Comparison of ENCODE assay signal across 26 cellular contexts in the genomic region with DNA sequence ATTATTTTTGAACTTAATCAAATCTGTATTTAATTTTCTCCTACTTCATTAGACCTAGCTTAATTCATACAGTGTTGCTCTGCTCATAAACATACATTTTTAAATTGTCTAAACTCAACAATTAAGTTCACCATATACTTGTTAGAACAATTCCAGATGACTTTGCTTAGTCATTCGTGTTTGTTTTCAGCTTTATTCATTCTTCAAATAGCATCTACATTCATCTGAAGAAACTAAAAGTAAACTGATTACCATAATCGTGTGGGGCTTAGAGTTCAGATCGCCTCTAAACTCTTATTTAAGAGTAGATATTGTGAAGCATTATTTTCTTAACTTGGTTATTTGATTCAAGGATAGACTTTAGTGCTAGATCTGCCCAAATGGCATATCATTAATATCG.
"Had no signal": no experiment of that assay in that cellular context is flagged by ENCODE, and none has a peak within 500 bp of the region (broad histone marks: within the 10 kb centered on the region; RNA-seq: fewer than 3 reads in every experiment).

No MANE protein-coding gene starts in this region.

- H3K27me3 ChIP-seq: adrenal gland, colonic mucosa, dorsolateral prefrontal cortex, esophagus squamous epithelium, foreskin keratinocyte, right lobe of liver, stomach, suprapubic skin, tibial nerve had no signal

- H3K27me3 Mint-ChIP-seq: activated CD4-positive, alpha-beta T cell treated with anti-CD3 and anti-CD28 coated beads, Interleukin-2, amount 10 ng/mL, durations not matched to agents 7 days and 5 days; naive B cell; stimulated activated memory B cell treated with anti-CD40 and anti-IgM and Interleukin-4, amounts not matched to agents 10 μg/mL and 1 μg/mL and 100 μg/mL, for 72 hours had no signal

- H3K9ac ChIP-seq: parathyroid adenoma had no signal

- H3K79me2 ChIP-seq: parathyroid adenoma had no signal

- H3K4me3 ChIP-seq: adrenal gland, colonic mucosa, dorsolateral prefrontal cortex, esophagus squamous epithelium, lower lobe of right lung, right lobe of liver, stomach, suprapubic skin, tibial nerve had no signal

- H3K36me3 ChIP-seq: colonic mucosa had no signal

- H3K4me3 Mint-ChIP-seq: activated CD4-positive, alpha-beta T cell treated with anti-CD3 and anti-CD28 coated beads, Interleukin-2, amount 10 ng/mL, durations not matched to agents 7 days and 5 days; naive B cell; stimulated activated memory B cell treated with anti-CD40 and anti-IgM and Interleukin-4, amounts not matched to agents 10 μg/mL and 1 μg/mL and 100 μg/mL, for 72 hours; T-helper 2 cell treated with Interferon-gamma antibody and Interleukin-4, amounts not matched to agents 5 μg/mL and 100 μg/mL, for 36 hours had no signal

- H3K27ac Mint-ChIP-seq: activated CD4-positive, alpha-beta T cell treated with anti-CD3 and anti-CD28 coated beads, Interleukin-2, amount 10 ng/mL, durations not matched to agents 7 days and 5 days; activated naive CD4-positive, alpha-beta T cell treated with anti-CD3 and anti-CD28 coated beads, Interleukin-2, amount 50 U/mL, for 72 hours; stimulated activated memory B cell treated with anti-CD40 and anti-IgM and Interleukin-4, amounts not matched to agents 10 μg/mL and 1 μg/mL and 100 μg/mL, for 72 hours; T-helper 2 cell treated with Interferon-gamma antibody and Interleukin-4, amounts not matched to agents 5 μg/mL and 100 μg/mL, for 36 hours had no signal

- H3K4me1 ChIP-seq: adrenal gland, colonic mucosa, esophagus squamous epithelium, foreskin keratinocyte, lower lobe of right lung, parathyroid adenoma, stomach, suprapubic skin, tibial nerve had no signal

- H3K27ac ChIP-seq: adrenal gland, colonic mucosa, dorsolateral prefrontal cortex, esophagus squamous epithelium, foreskin keratinocyte, lower lobe of right lung, parathyroid adenoma, right lobe of liver, stomach, suprapubic skin, tibial nerve, WERI-Rb-1 had no signal

- H3K9me3 Mint-ChIP-seq: activated CD4-positive, alpha-beta T cell treated with anti-CD3 and anti-CD28 coated beads, Interleukin-2, amount 10 ng/mL, durations not matched to agents 7 days and 5 days; activated naive CD4-positive, alpha-beta T cell treated with anti-CD3 and anti-CD28 coated beads, Interleukin-2, amount 50 U/mL, for 72 hours; stimulated activated memory B cell treated with anti-CD40 and anti-IgM and Interleukin-4, amounts not matched to agents 10 μg/mL and 1 μg/mL and 100 μg/mL, for 72 hours; T-helper 2 cell treated with Interferon-gamma antibody and Interleukin-4, amounts not matched to agents 5 μg/mL and 100 μg/mL, for 36 hours had no signal

- H3K4me1 Mint-ChIP-seq: activated CD4-positive, alpha-beta T cell treated with anti-CD3 and anti-CD28 coated beads, Interleukin-2, amount 10 ng/mL, durations not matched to agents 7 days and 5 days had no signal

- H2AFZ ChIP-seq: parathyroid adenoma had no signal

- ATAC-seq: activated naive CD4-positive, alpha-beta T cell treated with anti-CD3 and anti-CD28 coated beads, Interleukin-2, amount 50 U/mL, for 72 hours; foreskin keratinocyte; left lobe of liver; lower lobe of right lung; right lobe of liver; stimulated activated memory B cell treated with anti-CD40 and anti-IgM and Interleukin-4, amounts not matched to agents 10 μg/mL and 1 μg/mL and 100 μg/mL, for 72 hours had no signal

- H3K9me3 ChIP-seq: adrenal gland, colonic mucosa, esophagus squamous epithelium, lower lobe of right lung, right lobe of liver, stomach, suprapubic skin, tibial nerve had no signal

- FAIRE-seq: astrocyte, kidney, small intestine had no signal

- DNase-seq: activated CD4-positive, alpha-beta T cell treated with anti-CD3 and anti-CD28 coated beads, Interleukin-2, amount 10 ng/mL, durations not matched to agents 7 days and 5 days; activated CD4-positive, CD25-positive, alpha-beta regulatory T cell treated with anti-CD3 and anti-CD28 coated beads, Interleukin-2, amount 50 U/mL, for 72 hours; activated T-cell treated with anti-CD3 and anti-CD28 coated beads, Interleukin-2, amount 50 U/mL, for 1 hour; adrenal gland; colonic mucosa; dorsolateral prefrontal cortex; esophagus squamous epithelium; foreskin keratinocyte; kidney; lower lobe of right lung; mesendoderm; naive B cell; nucleus accumbens; right lobe of liver; small intestine; stimulated activated CD4-positive, alpha-beta T cell treated with anti-CD3 and anti-CD28 coated beads, Interleukin-2, amount 100 ng/mL, for 24 hours; stomach; WERI-Rb-1 had no signal
